ENCODE assay signal across 31 cellular contexts in genomic region chr19:30547192-30547591, GRCh38.
"Had no signal": no experiment of that assay in that cellular context is flagged by ENCODE, and none has a peak within 500 bp of the region (broad histone marks: within the 10 kb centered on the region; RNA-seq: fewer than 3 reads in every experiment).

No MANE protein-coding gene starts in this region.

- H3K4me1 Mint-ChIP-seq: activated CD4-positive, alpha-beta T cell treated with anti-CD3 and anti-CD28 coated beads for 36 hours; activated CD4-positive, alpha-beta T cell treated with anti-CD3 and anti-CD28 coated beads, Interleukin-2, amount 10 ng/mL, durations not matched to agents 24 days and 14 days; activated CD8-positive, alpha-beta memory T cell treated with anti-CD3 and anti-CD28 coated beads, Interleukin-2, amount 10 ng/mL, durations not matched to agents 7 days and 5 days; activated naive CD4-positive, alpha-beta T cell treated with anti-CD3 and anti-CD28 coated beads, Interleukin-2, amount 10 ng/mL, durations not matched to agents 7 days and 5 days; activated naive CD8-positive, alpha-beta T cell treated with anti-CD3 and anti-CD28 coated beads, Interleukin-2, amount 10 ng/mL, durations not matched to agents 7 days and 5 days had no signal

- H3K4me1 ChIP-seq: ascending aorta, breast epithelium had no signal

- H3K9me3 Mint-ChIP-seq: activated CD4-positive, alpha-beta memory T cell treated with anti-CD3 and anti-CD28 coated beads for 36 hours; activated CD4-positive, alpha-beta T cell treated with anti-CD3 and anti-CD28 coated beads, Interleukin-2, amount 10 ng/mL, durations not matched to agents 24 days and 14 days; activated naive CD4-positive, alpha-beta T cell treated with anti-CD3 and anti-CD28 coated beads, Interleukin-2, amount 10 ng/mL, durations not matched to agents 7 days and 5 days; activated naive CD4-positive, alpha-beta T cell treated with anti-CD3 and anti-CD28 coated beads, Interleukin-2, amount 50 U/mL, for 72 hours; activated naive CD8-positive, alpha-beta T cell treated with anti-CD3 and anti-CD28 coated beads, Interleukin-2, amount 10 ng/mL, durations not matched to agents 7 days and 5 days; brain; dendritic cell treated with granulocyte-macrophage colony-stimulating factor and Interleukin-4, amounts not matched to agents 40 ng/mL and 50 ng/mL, for 4 days; endodermal cell; T-helper 2 cell treated with Interferon-gamma antibody and Interleukin-4, amounts not matched to agents 5 μg/mL and 100 μg/mL, for 36 hours had no signal

- H3K9me3 ChIP-seq: ascending aorta, breast epithelium had no signal

- H3K4me3 Mint-ChIP-seq: activated CD4-positive, alpha-beta memory T cell treated with anti-CD3 and anti-CD28 coated beads for 36 hours; activated CD4-positive, alpha-beta T cell treated with anti-CD3 and anti-CD28 coated beads for 36 hours; activated CD4-positive, alpha-beta T cell treated with anti-CD3 and anti-CD28 coated beads, Interleukin-2, amount 10 ng/mL, durations not matched to agents 24 days and 14 days; activated CD8-positive, alpha-beta memory T cell treated with anti-CD3 and anti-CD28 coated beads, Interleukin-2, amount 10 ng/mL, durations not matched to agents 7 days and 5 days; activated CD8-positive, alpha-beta T cell treated with anti-CD3 and anti-CD28 coated beads, Interleukin-2, amount 10 ng/mL, durations not matched to agents 7 days and 5 days; activated naive CD4-positive, alpha-beta T cell treated with anti-CD3 and anti-CD28 coated beads, Interleukin-2, amount 10 ng/mL, durations not matched to agents 7 days and 5 days; activated naive CD8-positive, alpha-beta T cell treated with anti-CD3 and anti-CD28 coated beads, Interleukin-2, amount 10 ng/mL, durations not matched to agents 7 days and 5 days; brain; dendritic cell treated with granulocyte-macrophage colony-stimulating factor and Interleukin-4, amounts not matched to agents 40 ng/mL and 50 ng/mL, for 4 days; endodermal cell; T-helper 17 cell; T-helper 2 cell treated with Interferon-gamma antibody and Interleukin-4, amounts not matched to agents 5 μg/mL and 100 μg/mL, for 36 hours had no signal

- H3K27ac Mint-ChIP-seq: activated CD4-positive, alpha-beta memory T cell treated with anti-CD3 and anti-CD28 coated beads for 36 hours; activated CD4-positive, alpha-beta T cell treated with anti-CD3 and anti-CD28 coated beads for 36 hours; activated CD4-positive, alpha-beta T cell treated with anti-CD3 and anti-CD28 coated beads, Interleukin-2, amount 10 ng/mL, durations not matched to agents 24 days and 14 days; activated CD8-positive, alpha-beta memory T cell treated with anti-CD3 and anti-CD28 coated beads, Interleukin-2, amount 10 ng/mL, durations not matched to agents 7 days and 5 days; activated CD8-positive, alpha-beta T cell treated with anti-CD3 and anti-CD28 coated beads, Interleukin-2, amount 10 ng/mL, durations not matched to agents 7 days and 5 days; activated naive CD4-positive, alpha-beta T cell treated with anti-CD3 and anti-CD28 coated beads, Interleukin-2, amount 10 ng/mL, durations not matched to agents 7 days and 5 days; activated naive CD4-positive, alpha-beta T cell treated with anti-CD3 and anti-CD28 coated beads, Interleukin-2, amount 50 U/mL, for 72 hours; activated naive CD8-positive, alpha-beta T cell treated with anti-CD3 and anti-CD28 coated beads, Interleukin-2, amount 10 ng/mL, durations not matched to agents 7 days and 5 days; dendritic cell treated with granulocyte-macrophage colony-stimulating factor and Interleukin-4, amounts not matched to agents 40 ng/mL and 50 ng/mL, for 4 days; endodermal cell; T-helper 17 cell; T-helper 2 cell treated with Interferon-gamma antibody and Interleukin-4, amounts not matched to agents 5 μg/mL and 100 μg/mL, for 36 hours had no signal

- H3K4me3 ChIP-seq: ascending aorta, breast epithelium, cardiac muscle cell, coronary artery, dorsolateral prefrontal cortex had no signal

- H3K27me3 Mint-ChIP-seq: activated CD4-positive, alpha-beta memory T cell treated with anti-CD3 and anti-CD28 coated beads for 36 hours; activated CD4-positive, alpha-beta T cell treated with anti-CD3 and anti-CD28 coated beads for 36 hours; activated CD4-positive, alpha-beta T cell treated with anti-CD3 and anti-CD28 coated beads, Interleukin-2, amount 10 ng/mL, durations not matched to agents 24 days and 14 days; activated CD8-positive, alpha-beta memory T cell treated with anti-CD3 and anti-CD28 coated beads, Interleukin-2, amount 10 ng/mL, durations not matched to agents 7 days and 5 days; activated naive CD4-positive, alpha-beta T cell treated with anti-CD3 and anti-CD28 coated beads, Interleukin-2, amount 10 ng/mL, durations not matched to agents 7 days and 5 days; activated naive CD8-positive, alpha-beta T cell treated with anti-CD3 and anti-CD28 coated beads, Interleukin-2, amount 10 ng/mL, durations not matched to agents 7 days and 5 days; dendritic cell treated with granulocyte-macrophage colony-stimulating factor and Interleukin-4, amounts not matched to agents 40 ng/mL and 50 ng/mL, for 4 days had no signal

- DNase-seq: activated CD4-positive, alpha-beta memory T cell treated with anti-CD3 and anti-CD28 coated beads for 36 hours; activated CD4-positive, alpha-beta T cell treated with anti-CD3 and anti-CD28 coated beads for 36 hours; activated CD4-positive, alpha-beta T cell treated with anti-CD3 and anti-CD28 coated beads, Interleukin-2, amount 10 ng/mL, durations not matched to agents 24 days and 14 days; activated CD4-positive, CD25-positive, alpha-beta regulatory T cell; activated CD4-positive, CD25-positive, alpha-beta regulatory T cell treated with anti-CD3 and anti-CD28 coated beads, Interleukin-2, amount 50 U/mL, for 72 hours; activated CD8-positive, alpha-beta memory T cell treated with anti-CD3 and anti-CD28 coated beads, Interleukin-2, amount 10 ng/mL, durations not matched to agents 7 days and 5 days; activated CD8-positive, alpha-beta memory T cell treated with anti-CD3 and anti-CD28 coated beads, Interleukin-2, amount 50 U/mL, for 4 hours; activated CD8-positive, alpha-beta T cell treated with anti-CD3 and anti-CD28 coated beads, Interleukin-2, amount 10 ng/mL, durations not matched to agents 7 days and 5 days; activated gamma-delta T cell; activated naive CD4-positive, alpha-beta T cell; activated naive CD4-positive, alpha-beta T cell treated with anti-CD3 and anti-CD28 coated beads, Interleukin-2, amount 10 ng/mL, durations not matched to agents 7 days and 5 days; activated naive CD8-positive, alpha-beta T cell treated with anti-CD3 and anti-CD28 coated beads, Interleukin-2, amount 10 ng/mL, durations not matched to agents 7 days and 5 days; activated T-cell treated with anti-CD3 and anti-CD28 coated beads, Interleukin-2, amount 50 U/mL, for 1 hour; activated T-cell treated with anti-CD3 and anti-CD28 coated beads, Interleukin-2, amount 50 U/mL, for 48 hours; central memory CD4-positive, alpha-beta T cell; cerebellar nuclear complex; dorsolateral prefrontal cortex; effector memory CD4-positive, alpha-beta T cell; endodermal cell; foreskin fibroblast; T-helper 17 cell; T1000 had no signal

- ATAC-seq: activated CD4-positive, alpha-beta T cell treated with anti-CD3 and anti-CD28 coated beads for 36 hours; activated CD8-positive, alpha-beta memory T cell treated with anti-CD3 and anti-CD28 coated beads, Interleukin-2, amount 10 ng/mL, durations not matched to agents 7 days and 5 days; activated CD8-positive, alpha-beta T cell treated with anti-CD3 and anti-CD28 coated beads, Interleukin-2, amount 10 ng/mL, durations not matched to agents 7 days and 5 days; activated naive CD4-positive, alpha-beta T cell treated with anti-CD3 and anti-CD28 coated beads, Interleukin-2, amount 50 U/mL, for 72 hours; esophagus mucosa; T-helper 17 cell had no signal

- H3K27me3 ChIP-seq: ascending aorta, breast epithelium, cardiac muscle cell had no signal

- H3K36me3 ChIP-seq: ascending aorta, breast epithelium, cardiac muscle cell had no signal

- H3K27ac ChIP-seq: ascending aorta, breast epithelium, cardiac muscle cell, coronary artery had no signal

- H3K36me3 Mint-ChIP-seq: activated CD4-positive, alpha-beta memory T cell treated with anti-CD3 and anti-CD28 coated beads for 36 hours; activated CD8-positive, alpha-beta memory T cell treated with anti-CD3 and anti-CD28 coated beads, Interleukin-2, amount 10 ng/mL, durations not matched to agents 7 days and 5 days; activated naive CD4-positive, alpha-beta T cell treated with anti-CD3 and anti-CD28 coated beads, Interleukin-2, amount 10 ng/mL, durations not matched to agents 7 days and 5 days; activated naive CD4-positive, alpha-beta T cell treated with anti-CD3 and anti-CD28 coated beads, Interleukin-2, amount 50 U/mL, for 72 hours; activated naive CD8-positive, alpha-beta T cell treated with anti-CD3 and anti-CD28 coated beads, Interleukin-2, amount 10 ng/mL, durations not matched to agents 7 days and 5 days had no signal
